Comparison of ENCODE assay signal across 15 cellular contexts in genomic region chr17:78256705-78257559, GRCh38. TPM values are rescaled to one million over a fixed set of nuclear protein-coding genes. Genes with fewer than 3 reads are reported as not detected.
DNase-seq lines count a peak whose midpoint lies in the region; ATAC-seq, FAIRE-seq and TF ChIP-seq lines count a peak whose summit lies in the region.
"Had no signal": no experiment of that assay in that cellular context is flagged by ENCODE, and none has a peak within 500 bp of the region (broad histone marks: within the 10 kb centered on the region; RNA-seq: fewer than 3 reads in every experiment).

No MANE protein-coding gene starts in this region.

- BruUV-seq in HepG2 (replicated peaks; lab: Mats Ljungman, UMichigan), result no TSS peak

- peak; percentile 56 for DNase-seq in Right ventricle myocardium inferior (ENCODE audit: missing footprints)
- no peak for DNase-seq in cardiac septum (ENCODE audit: low spot score)
- DNase-seq in WERI-Rb-1, result no peak
- no peak for DNase-seq in HepG2 (ENCODE audit: low spot score)
- peak; percentile 61 for DNase-seq in upper lobe of right lung
- no peak for DNase-seq in NCI-H1092 (lab: John Stamatoyannopoulos, UW)
- DNase-seq in NCI-H2227 treated with DMSO at 0.1 percent for 48 hours (lab: John Stamatoyannopoulos, UW), result no peak
- DNase-seq: GM23248, midbrain, NCI-H2107, posterior cingulate gyrus, uterus had no signal

- no peak for TF ChIP-seq CTCF in WERI-Rb-1 (IDR thresholded peaks at IDR 0.05; ENCODE audit: low read depth, low read length)
- no peak for TF ChIP-seq CTCF in HepG2 (CRISPR knock-in tag; IDR thresholded peaks at IDR 0.05)
- TF ChIP-seq CTCF in upper lobe of right lung (IDR thresholded peaks at IDR 0.05), result no peak

- H3K4me2 ChIP-seq in HepG2 (ENCODE audit: low read depth, low read length), result peak overlapping the region; percentile 21; the same call in 1 of the 2 replicates

- H3K79me2 ChIP-seq in HepG2 (ENCODE audit: insufficient read depth, low read length), result no peaks in the 10 kb centered on the region

- no peak for TF ChIP-seq RAD21 in HepG2 (CRISPR knock-in tag; IDR thresholded peaks at IDR 0.05)

- H3K36me3 ChIP-seq in WERI-Rb-1 (peaks cover 3% of the 10 kb centered on the region), HepG2 (replicated peaks in 1 of 2; ENCODE audit: control insufficient read depth in 1 of 2, insufficient read depth in 2 of 2, low read length in 2 of 2) (no peaks in the 10 kb centered on the region), upper lobe of right lung (no peaks in the 10 kb centered on the region)
- H3K36me3 ChIP-seq: uterus had no signal

- POLR2A ChIA-PET in HepG2 (lab: Yijun Ruan, JAX), result no interaction called here

- 17% methylated on average over 15 of the region's 16 CpGs for WGBS in HepG2 (ENCODE audit: low lambda C conversion rate)

- no peaks in the 10 kb centered on the region for H3K9me3 ChIP-seq in WERI-Rb-1 (ENCODE audit: severe bottlenecking)
- H3K9me3 ChIP-seq in HepG2 (ENCODE audit: low read length), result no peaks in the 10 kb centered on the region
- H3K9me3 ChIP-seq in upper lobe of right lung, result no peaks in the 10 kb centered on the region
- H3K9me3 ChIP-seq: uterus had no signal

- no peak for ATAC-seq in Right ventricle myocardium inferior
- ATAC-seq in HepG2, result no peak
- ATAC-seq in upper lobe of right lung, result no peak
- no peak for ATAC-seq in GM18511 (IDR thresholded peaks at IDR 0.05; ENCODE audit: unreplicated experiment)
- ATAC-seq: activated CD8-positive, alpha-beta T cell treated with anti-CD3 and anti-CD28 coated beads for 36 hours had no signal

- TF ChIP-seq POLR2A in HepG2 (IDR thresholded peaks at IDR 0.05; ENCODE audit: insufficient read depth in 1 of 2, low read depth in 2 of 2, low read length in 2 of 2), result no peak

- no peak for TF ChIP-seq EP300 in HepG2 (IDR thresholded peaks at IDR 0.05; ENCODE audit: low read depth in 2 of 2, low read length in 2 of 2)
- no peak for TF ChIP-seq EP300 in HepG2 (CRISPR knock-in tag; IDR thresholded peaks at IDR 0.05; ENCODE audit: borderline replicate concordance)

- no peak overlapping the region for H3K4me3 ChIP-seq in WERI-Rb-1 (ENCODE audit: low read depth, low read length)
- H3K4me3 ChIP-seq in HepG2 (replicated peaks in 1 of 3; ENCODE audit: insufficient read depth in 1 of 3, low read depth in 2 of 3, low read length in 3 of 3), result peak overlapping the region in 1 of 3 experiments; percentile 47; a peak in 1 of 6 replicates
- H3K4me3 ChIP-seq in upper lobe of right lung, result no peak overlapping the region
- H3K4me3 ChIP-seq: GM23248, uterus had no signal

- in situ Hi-C loops in HepG2 (cut with HindIII; ENCODE audit: extremely low pct_ligation_motif_present, low pct_unique_long_range_greater_than_20kb), result no loop called here

- H3K27me3 ChIP-seq in WERI-Rb-1 (ENCODE audit: insufficient read depth, low read depth, severe bottlenecking) (no peaks in the 10 kb centered on the region), HepG2 (ENCODE audit: control insufficient read depth in 1 of 2, insufficient read depth in 2 of 2, low read length in 2 of 2) (peaks cover 2 to 46% of the 10 kb centered on the region in 2 experiments; a peak in 4 of 5 replicates), upper lobe of right lung (no peaks in the 10 kb centered on the region)
- H3K27me3 ChIP-seq: uterus had no signal

- intact Hi-C loops in Right ventricle myocardium inferior (cut with DNase I), result no loop called here
- intact Hi-C loops in cardiac septum (cut with DNase I), result loop anchor here (5.0 kb wide), 1 partner anchor 100 kb away; no protein-coding TSS in a partner anchor
- intact Hi-C loops in HepG2 (cut with micrococcal nuclease; ENCODE audit: unreplicated experiment), result loop anchor here (10.0 kb wide), 1 partner anchor 58 kb away; no protein-coding TSS in a partner anchor
- intact Hi-C loops in upper lobe of right lung (cut with DNase I), result no loop called here

- H3K4me1 ChIP-seq in HepG2 (ENCODE audit: insufficient read depth, low read length) (peaks cover 65% of the 10 kb centered on the region), upper lobe of right lung (peaks cover 28% of the 10 kb centered on the region)
- H3K4me1 ChIP-seq: uterus had no signal

- CTCF ChIA-PET in HepG2 (lab: Yijun Ruan, JAX; ENCODE audit: low intra/inter-chr PET ratio, low total read pairs), result no interaction called here

- no peak overlapping the region for H3K9ac ChIP-seq in HepG2 (ENCODE audit: insufficient read depth, low read depth, low read length)
- H3K9ac ChIP-seq: GM23248 had no signal

- no peak overlapping the region for H2AFZ ChIP-seq in HepG2 (ENCODE audit: low read length)
- H2AFZ ChIP-seq: GM23248 had no signal

- FAIRE-seq in HepG2 (lab: Jason Lieb, UNC), result no peak

- H3K27ac ChIP-seq in WERI-Rb-1 (peak overlapping the region; percentile 9), HepG2 (ENCODE audit: extremely low read length, insufficient read depth, low read length) (no peak overlapping the region), upper lobe of right lung (peak overlapping the region; percentile 84)
- H3K27ac ChIP-seq: GM23248, uterus had no signal

- H4K20me1 ChIP-seq in HepG2 (ENCODE audit: insufficient read depth, low read length), result no peaks in the 10 kb centered on the region

TF ChIP-seq in HepG2, 621 proteins besides CTCF, POLR2A, EP300 and RAD21 (continues in another document):
- TF ChIP-seq SIN3A (IDR thresholded peaks at IDR 0.05; ENCODE audit: borderline replicate concordance, low read depth, low read length), result no peak
- TF ChIP-seq NR3C1 (CRISPR knock-in tag; IDR thresholded peaks at IDR 0.05), result no peak
- 0 out of 2 replicates have a peak, but pooled peaks have one; percentile 13 for TF ChIP-seq ZNF768 (CRISPR knock-in tag; IDR thresholded peaks at IDR 0.05)

RNA-seq across cellular contexts. Expression of gene TMEM235, which starts 25.5 kb away (rescaled TPM):
- total RNA-seq in Right ventricle myocardium inferior, result not detected
- total RNA-seq in cardiac septum, result not detected
- not detected in 2 replicates for total RNA-seq in HepG2 (2016; rRNA removed; fragmentation: Illumina TruSeq; extraction: Trizol)
- total RNA-seq in HepG2 (2016; cell fraction: cytosol; rRNA removed; fragmentation: Illumina TruSeq; extraction: Trizol; ENCODE audit: low read depth), result not detected in 2 replicates
- not detected in 2 replicates for total RNA-seq in HepG2 (2016; cell fraction: insoluble cytoplasmic fraction; rRNA removed; fragmentation: Illumina TruSeq; extraction: Trizol)
- total RNA-seq in HepG2 (2016; cell fraction: membrane; rRNA removed; fragmentation: Illumina TruSeq; extraction: Trizol), result not detected in 2 replicates
- not detected in 2 replicates for total RNA-seq in HepG2 (2016; cell fraction: nucleus; rRNA removed; fragmentation: Illumina TruSeq; extraction: Trizol)
- not detected in 2 replicates for polyA plus RNA-seq in HepG2 (2011; rRNA removed)
- not detected in 2 replicates for polyA plus RNA-seq in HepG2 (2011; cell fraction: cytosol; rRNA removed)
- not detected in 2 replicates for polyA plus RNA-seq in HepG2 (2011; cell fraction: nucleus; rRNA removed)
- polyA plus RNA-seq in HepG2 (2012), result not detected in 2 replicates
- polyA plus RNA-seq in HepG2 (2016; cell fraction: cytosol; fragmentation: Illumina TruSeq; extraction: Trizol; ENCODE audit: low read depth), result not detected in 2 replicates
- not detected in 2 replicates for polyA plus RNA-seq in HepG2 (2016; cell fraction: insoluble cytoplasmic fraction; fragmentation: Illumina TruSeq; extraction: Trizol; ENCODE audit: low read depth)
- not detected in 2 replicates for polyA plus RNA-seq in HepG2 (2016; cell fraction: membrane; fragmentation: Illumina TruSeq; extraction: Trizol; ENCODE audit: low read depth)
- not detected in 2 replicates for polyA plus RNA-seq in HepG2 (2016; cell fraction: nucleus; fragmentation: Illumina TruSeq; extraction: Trizol; ENCODE audit: insufficient read depth, low read depth)
- polyA minus RNA-seq in HepG2 (2011; rRNA and poly(A)+ RNA removed; ENCODE audit: low replicate concordance), result not detected in 2 replicates
- polyA minus RNA-seq in HepG2 (2011; cell fraction: cytosol; rRNA and poly(A)+ RNA removed), result not detected in 2 replicates
- not detected in 2 replicates for polyA minus RNA-seq in HepG2 (2011; cell fraction: nucleus; rRNA and poly(A)+ RNA removed)
- total RNA-seq in upper lobe of right lung, result not detected
- total RNA-seq: activated CD8-positive, alpha-beta T cell treated with anti-CD3 and anti-CD28 coated beads for 36 hours; epithelial cell of proximal tubule; GM23248; uterus had no signal
- polyA plus RNA-seq: GM23248 had no signal

RNA-seq across cellular contexts. Expression of gene BIRC5, which starts 42.9 kb away (rescaled TPM):
- total RNA-seq in Right ventricle myocardium inferior (1.2 TPM), cardiac septum (0.38 TPM), HepG2 (2016; rRNA removed; fragmentation: Illumina TruSeq; extraction: Trizol) (135 and 167 TPM in 2 replicates), upper lobe of right lung (1.1 TPM)
- 34.5 and 39.0 TPM in 2 replicates for total RNA-seq in HepG2 (2016; cell fraction: cytosol; rRNA removed; fragmentation: Illumina TruSeq; extraction: Trizol; ENCODE audit: low read depth)
- 131 and 168 TPM in 2 replicates for total RNA-seq in HepG2 (2016; cell fraction: insoluble cytoplasmic fraction; rRNA removed; fragmentation: Illumina TruSeq; extraction: Trizol)
- 97.3 and 97.8 TPM in 2 replicates for total RNA-seq in HepG2 (2016; cell fraction: membrane; rRNA removed; fragmentation: Illumina TruSeq; extraction: Trizol)
- total RNA-seq in HepG2 (2016; cell fraction: nucleus; rRNA removed; fragmentation: Illumina TruSeq; extraction: Trizol), result 62.8 and 63.7 TPM in 2 replicates
- polyA plus RNA-seq in HepG2 (2011; rRNA removed), result 18.5 and 30.3 TPM in 2 replicates
- polyA plus RNA-seq in HepG2 (2011; cell fraction: cytosol; rRNA removed), result 26.4 and 35.2 TPM in 2 replicates
- 11.3 and 14.8 TPM in 2 replicates for polyA plus RNA-seq in HepG2 (2011; cell fraction: nucleus; rRNA removed)
- 20.8 and 42.6 TPM in 2 replicates for polyA plus RNA-seq in HepG2 (2012)
- 27.8 and 29.4 TPM in 2 replicates for polyA plus RNA-seq in HepG2 (2016; cell fraction: cytosol; fragmentation: Illumina TruSeq; extraction: Trizol; ENCODE audit: low read depth)
- 158 and 162 TPM in 2 replicates for polyA plus RNA-seq in HepG2 (2016; cell fraction: insoluble cytoplasmic fraction; fragmentation: Illumina TruSeq; extraction: Trizol; ENCODE audit: low read depth)
- polyA plus RNA-seq in HepG2 (2016; cell fraction: membrane; fragmentation: Illumina TruSeq; extraction: Trizol; ENCODE audit: low read depth), result 64.5 and 65.4 TPM in 2 replicates
- 90.2 and 97.1 TPM in 2 replicates for polyA plus RNA-seq in HepG2 (2016; cell fraction: nucleus; fragmentation: Illumina TruSeq; extraction: Trizol; ENCODE audit: insufficient read depth, low read depth)
- 62.3 and 97.9 TPM in 2 replicates for polyA minus RNA-seq in HepG2 (2011; rRNA and poly(A)+ RNA removed; ENCODE audit: low replicate concordance)
- 18.6 and 37.7 TPM in 2 replicates for polyA minus RNA-seq in HepG2 (2011; cell fraction: cytosol; rRNA and poly(A)+ RNA removed)
- polyA minus RNA-seq in HepG2 (2011; cell fraction: nucleus; rRNA and poly(A)+ RNA removed), result 20.9 and 36.8 TPM in 2 replicates

Comparison
In these comparisons a context has a peak if more than half of its experiments do, and no peak if none do; other contexts are left out.
1. DNase-seq: peak in Right ventricle myocardium inferior (single experiment) and upper lobe of right lung (single experiment); none in cardiac septum (single experiment), WERI-Rb-1 (single experiment), HepG2 (single experiment), NCI-H1092 (single experiment) and NCI-H2227 treated with DMSO at 0.1 percent for 48 hours (single experiment).
2. intact Hi-C loops: an anchor here in cardiac septum (5.0 kb wide) and HepG2 (10.0 kb wide); none called in Right ventricle myocardium inferior and upper lobe of right lung.
3. RNA of gene BIRC5, which starts 42.9 kb away (total RNA-seq): 34.5 to 168 TPM in HepG2; 1.2 TPM in Right ventricle myocardium inferior (single experiment), 1.1 TPM in upper lobe of right lung (single experiment) and 0.38 TPM in cardiac septum (single experiment); every median in the first group is over 10 times any median in the second.